In genomic region chr3:20539666-20540460, GRCh38 we compare ENCODE assay signal across 21 cellular contexts.
"Had no signal": no experiment of that assay in that cellular context is flagged by ENCODE, and none has a peak within 500 bp of the region (broad histone marks: within the 10 kb centered on the region; RNA-seq: fewer than 3 reads in every experiment).

No MANE protein-coding gene starts in this region.

- H3K4me3 Mint-ChIP-seq: effector memory CD8-positive, alpha-beta T cell; naive thymus-derived CD4-positive, alpha-beta T cell; stimulated activated effector memory CD8-positive, alpha-beta T cell treated with anti-CD3 and anti-CD28 coated beads, Interleukin-12 subunit alpha, Interleukin-12 subunit beta, amount 100 ng/mL, for 72 hours had no signal

- DNase-seq: effector memory CD8-positive, alpha-beta T cell; gastrocnemius medialis; glutamatergic neuron; islet precursor cell; mammary epithelial cell; naive thymus-derived CD4-positive, alpha-beta T cell; psoas muscle; retina; right lobe of liver; stimulated activated CD4-positive, alpha-beta T cell treated with anti-CD3 and anti-CD28 coated beads, Interleukin-4, amount 100 ng/mL, for 1 hour; stimulated activated CD8-positive, alpha-beta memory T cell treated with anti-CD3 and anti-CD28 coated beads, Interleukin-4, amount 100 ng/mL, for 48 hours; stimulated activated naive CD8-positive, alpha-beta T cell treated with anti-CD3 and anti-CD28 coated beads, Interleukin-15, Interleukin-2, amounts not matched to agents 100 U/mL and 50 U/mL, for 24 hours; thyroid gland; upper lobe of right lung had no signal

- ATAC-seq: effector memory CD8-positive, alpha-beta T cell; gastrocnemius medialis; left lobe of liver; naive thymus-derived CD4-positive, alpha-beta T cell; psoas muscle; right lobe of liver; stimulated activated effector memory CD8-positive, alpha-beta T cell treated with anti-CD3 and anti-CD28 coated beads, Interleukin-12 subunit alpha, Interleukin-12 subunit beta, amount 100 ng/mL, for 72 hours; stimulated activated naive CD8-positive, alpha-beta T cell treated with anti-CD3 and anti-CD28 coated beads, Interleukin-15, Interleukin-2, amounts not matched to agents 100 U/mL and 50 U/mL, for 24 hours; upper lobe of right lung had no signal

- H3K4me1 ChIP-seq: esophagus muscularis mucosa, gastrocnemius medialis, psoas muscle, right lobe of liver, suprapubic skin, upper lobe of right lung, vagina had no signal

- H3K27me3 Mint-ChIP-seq: effector memory CD8-positive, alpha-beta T cell had no signal

- H3K9me3 ChIP-seq: esophagus muscularis mucosa, gastrocnemius medialis, neutrophil, psoas muscle, right lobe of liver, suprapubic skin, thyroid gland, upper lobe of right lung, vagina had no signal

- H3K4me3 ChIP-seq: esophagus muscularis mucosa, gastrocnemius medialis, psoas muscle, right lobe of liver, suprapubic skin, thyroid gland, upper lobe of right lung, vagina had no signal

- H3K27me3 ChIP-seq: esophagus muscularis mucosa, gastrocnemius medialis, neutrophil, right lobe of liver, suprapubic skin, thyroid gland, upper lobe of right lung, vagina had no signal

- H3K27ac Mint-ChIP-seq: effector memory CD8-positive, alpha-beta T cell; naive thymus-derived CD4-positive, alpha-beta T cell; stimulated activated effector memory CD8-positive, alpha-beta T cell treated with anti-CD3 and anti-CD28 coated beads, Interleukin-12 subunit alpha, Interleukin-12 subunit beta, amount 100 ng/mL, for 72 hours had no signal

- H3K36me3 Mint-ChIP-seq: stimulated activated effector memory CD8-positive, alpha-beta T cell treated with anti-CD3 and anti-CD28 coated beads, Interleukin-12 subunit alpha, Interleukin-12 subunit beta, amount 100 ng/mL, for 72 hours had no signal

- H3K4me1 Mint-ChIP-seq: naive thymus-derived CD4-positive, alpha-beta T cell; stimulated activated effector memory CD8-positive, alpha-beta T cell treated with anti-CD3 and anti-CD28 coated beads, Interleukin-12 subunit alpha, Interleukin-12 subunit beta, amount 100 ng/mL, for 72 hours had no signal

- H3K36me3 ChIP-seq: esophagus muscularis mucosa, gastrocnemius medialis, neutrophil, right lobe of liver, suprapubic skin, thyroid gland, upper lobe of right lung, vagina had no signal

- H3K27ac ChIP-seq: epithelial cell of prostate, esophagus muscularis mucosa, gastrocnemius medialis, neutrophil, psoas muscle, right lobe of liver, suprapubic skin, thyroid gland, upper lobe of right lung, vagina had no signal
